Comparison of ENCODE assay signal across 12 cellular contexts in genomic region chr10:131742371-131743000, GRCh38.
"Had no signal": no experiment of that assay in that cellular context is flagged by ENCODE, and none has a peak within 500 bp of the region (broad histone marks: within the 10 kb centered on the region; RNA-seq: fewer than 3 reads in every experiment).

No MANE protein-coding gene starts in this region.

- ATAC-seq: T-helper 17 cell had no signal

- H3K4me3 ChIP-seq: cardiac muscle cell, heart left ventricle, left ventricle myocardium inferior, right atrium auricular region had no signal

- DNase-seq: activated CD4-positive, CD25-positive, alpha-beta regulatory T cell; activated naive CD4-positive, alpha-beta T cell; activated T-cell treated with anti-CD3 and anti-CD28 coated beads, Interleukin-2, amount 50 U/mL, for 48 hours; effector CD8-positive, alpha-beta T cell; heart left ventricle; left ventricle myocardium inferior; T-helper 17 cell had no signal

- H3K4me1 ChIP-seq: left ventricle myocardium inferior had no signal

- H3K4me3 Mint-ChIP-seq: activated naive CD8-positive, alpha-beta T cell treated with anti-CD3 and anti-CD28 coated beads, Interleukin-2, amount 50 U/mL, for 24 hours; stimulated activated memory B cell treated with anti-CD40 and anti-IgM and Interleukin-4, amounts not matched to agents 10 μg/mL and 1 μg/mL and 100 μg/mL, for 72 hours; T-helper 17 cell had no signal

- H3K36me3 ChIP-seq: cardiac muscle cell, heart left ventricle, left ventricle myocardium inferior, neutrophil, right atrium auricular region had no signal

- H3K9me3 ChIP-seq: heart left ventricle, neutrophil, right atrium auricular region had no signal

- H3K27ac Mint-ChIP-seq: activated naive CD8-positive, alpha-beta T cell treated with anti-CD3 and anti-CD28 coated beads, Interleukin-2, amount 50 U/mL, for 24 hours; stimulated activated memory B cell treated with anti-CD40 and anti-IgM and Interleukin-4, amounts not matched to agents 10 μg/mL and 1 μg/mL and 100 μg/mL, for 72 hours; T-helper 17 cell had no signal

- H3K36me3 Mint-ChIP-seq: stimulated activated memory B cell treated with anti-CD40 and anti-IgM and Interleukin-4, amounts not matched to agents 10 μg/mL and 1 μg/mL and 100 μg/mL, for 72 hours had no signal

- H3K27me3 ChIP-seq: cardiac muscle cell, right atrium auricular region had no signal

- H3K27ac ChIP-seq: cardiac muscle cell, heart left ventricle, left ventricle myocardium inferior, neutrophil, right atrium auricular region had no signal
